ENCODE assay signal across 8 cellular contexts in the genomic region with DNA sequence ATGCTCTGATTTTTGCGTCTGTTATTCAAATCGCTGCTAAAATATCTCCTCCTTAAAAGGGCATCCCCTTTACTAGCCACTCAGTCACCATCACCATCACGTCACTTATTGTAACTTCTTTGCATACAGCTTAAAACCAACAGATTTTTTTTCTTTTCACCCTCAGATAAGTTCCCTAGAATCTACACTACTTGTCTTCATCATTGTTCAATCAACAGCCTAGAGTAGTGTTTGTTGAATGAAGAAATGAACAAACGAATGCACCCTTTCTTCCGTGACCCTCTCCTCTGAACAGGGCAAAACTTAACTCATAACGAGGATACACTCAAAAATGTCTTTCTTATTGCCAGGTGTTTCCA. TPM values are rescaled to one million over a fixed set of nuclear protein-coding genes. Genes with fewer than 3 reads are reported as not detected.
A peak's percentile ranks its signal among the peaks of the same experiment; 100 is the strongest.
DNase-seq lines count a peak whose midpoint lies in the region; ATAC-seq, FAIRE-seq and TF ChIP-seq lines count a peak whose summit lies in the region.

No MANE protein-coding gene starts in this region.

- TF ChIP-seq EP300 in upper lobe of left lung (IDR thresholded peaks at IDR 0.05), result no peak

- H3K4me1 ChIP-seq in heart left ventricle (peaks cover 0 to 46% (median 20%) of the 10 kb centered on the region in 12 donors), astrocyte (ENCODE audit: insufficient read depth, low read length) (peaks cover 5% of the 10 kb centered on the region), lower lobe of right lung (peaks cover 18% of the 10 kb centered on the region), upper lobe of left lung (peaks cover 12 to 28% (median 20%) of the 10 kb centered on the region in 4 donors)

- 84 to 89% (median 87%) methylated on average over 6 of the region's 6 CpGs for WGBS in heart left ventricle, 4 donors
- 81 to 87% methylated on average over 6 of the region's 6 CpGs for WGBS in upper lobe of left lung, 2 donors

- peaks cover 36% of the 10 kb centered on the region for H3K79me2 ChIP-seq in astrocyte (ENCODE audit: insufficient read depth, low read length)

- peaks cover 0 to 4% (median 0%) of the 10 kb centered on the region in 12 donors for H3K9me3 ChIP-seq in heart left ventricle
- no peaks in the 10 kb centered on the region for H3K9me3 ChIP-seq in astrocyte (ENCODE audit: insufficient read depth, low read depth, low read length)
- no peaks in the 10 kb centered on the region for H3K9me3 ChIP-seq in lower lobe of right lung
- no peaks in the 10 kb centered on the region for H3K9me3 ChIP-seq in upper lobe of left lung

- no peaks in the 10 kb centered on the region for H3K9me3 Mint-ChIP-seq in astrocyte (ENCODE audit: unreplicated experiment)

- no peaks in the 10 kb centered on the region for H3K27me3 Mint-ChIP-seq in astrocyte (ENCODE audit: low read depth, unreplicated experiment)

- no peaks in the 10 kb centered on the region for H3K27me3 ChIP-seq in heart left ventricle
- no peaks in the 10 kb centered on the region for H3K27me3 ChIP-seq in astrocyte (ENCODE audit: insufficient read depth, low read length)
- H3K27me3 ChIP-seq in lower lobe of right lung (ENCODE audit: low read depth), result no peaks in the 10 kb centered on the region
- H3K27me3 ChIP-seq in upper lobe of left lung, result no peaks in the 10 kb centered on the region

- H3K4me1 Mint-ChIP-seq in astrocyte (ENCODE audit: low read depth, unreplicated experiment), result peaks cover 11% of the 10 kb centered on the region

- ATAC-seq in heart left ventricle, result no peak
- no peak for ATAC-seq in left cardiac atrium
- ATAC-seq in lower lobe of right lung, result no peak
- ATAC-seq in upper lobe of left lung (ENCODE audit: low FRiP score in 2 of 2), result no peak

- peak overlapping the region; percentile 65 for H3K9ac ChIP-seq in astrocyte (ENCODE audit: low read length)

- FAIRE-seq in astrocyte (lab: Jason Lieb, UNC), result no peak

- TF ChIP-seq POLR2A in heart left ventricle (IDR thresholded peaks at IDR 0.05) (no peak), upper lobe of left lung (IDR thresholded peaks at IDR 0.05) (no peak)

- H3K27ac Mint-ChIP-seq in astrocyte (ENCODE audit: unreplicated experiment), result no peak overlapping the region

- H4K20me1 ChIP-seq in astrocyte (ENCODE audit: insufficient read depth, low read length), result peaks cover 5% of the 10 kb centered on the region

- no peaks in the 10 kb centered on the region for H3K36me3 Mint-ChIP-seq in astrocyte (ENCODE audit: low read depth, unreplicated experiment)

- H3K36me3 ChIP-seq in heart left ventricle (no peaks in the 10 kb centered on the region), astrocyte (ENCODE audit: insufficient read depth, low read length) (no peaks in the 10 kb centered on the region), lower lobe of right lung (no peaks in the 10 kb centered on the region), upper lobe of left lung (no peaks in the 10 kb centered on the region)

- DNase-seq in heart left ventricle (no peak), left cardiac atrium (no peak), astrocyte (ENCODE audit: low read depth) (no peak), lower lobe of right lung (no peak), upper lobe of left lung (no peak), anterior cingulate cortex (lab: John Stamatoyannopoulos, UW) (no peak), SIG-M5 (lab: John Stamatoyannopoulos, UW) (no peak)
- DNase-seq in effector CD4-positive, alpha-beta T cell, result no peak

- peak overlapping the region; percentile 73 for H2AFZ ChIP-seq in astrocyte (ENCODE audit: low read depth, low read length)

- H3K4me2 ChIP-seq in astrocyte (ENCODE audit: low read length), result peak overlapping the region; percentile 80

- H3K27ac ChIP-seq in heart left ventricle (peak overlapping the region; percentile 56 to 94 (median 90)), astrocyte (ENCODE audit: low read depth, low read length) (peak overlapping the region; percentile 73), lower lobe of right lung (peak overlapping the region; percentile 93), upper lobe of left lung (peak overlapping the region; percentile 85 to 94 (median 88))

- no peak for TF ChIP-seq CTCF in heart left ventricle (IDR thresholded peaks at IDR 0.05)
- no peak for TF ChIP-seq CTCF in astrocyte (IDR thresholded peaks at IDR 0.05; ENCODE audit: insufficient read depth, low read depth, low read length)
- TF ChIP-seq CTCF in lower lobe of right lung (IDR thresholded peaks at IDR 0.05), result no peak
- TF ChIP-seq CTCF in upper lobe of left lung (IDR thresholded peaks at IDR 0.05), result no peak

- H3K4me3 Mint-ChIP-seq in astrocyte (ENCODE audit: unreplicated experiment), result peak overlapping the region; percentile 89

- intact Hi-C loops in heart left ventricle (cut with DNase I) (no loop called here), left cardiac atrium (cut with DNase I) (no loop called here), lower lobe of right lung (cut with DNase I) (no loop called here)

- peak overlapping the region in 11 of 12 donors; percentile 85 to 98 (median 90) for H3K4me3 ChIP-seq in heart left ventricle
- peak overlapping the region; percentile 63 for H3K4me3 ChIP-seq in astrocyte (ENCODE audit: insufficient read depth, low read depth, low read length)
- H3K4me3 ChIP-seq in lower lobe of right lung, result peak overlapping the region; percentile 89
- peak overlapping the region in 3 of 4 donors; percentile 90 to 97 (median 93) for H3K4me3 ChIP-seq in upper lobe of left lung

RNA-seq across cellular contexts. Expression of a gene that starts 1.1 kb away (rescaled TPM):
- total RNA-seq in heart left ventricle (10 to 100 TPM; 18.4 to 33.7 (median 24.0) TPM), left cardiac atrium (10 to 100 TPM; 21.6 to 33.7 TPM), astrocyte (29.2 and 29.7 TPM in 2 replicates), lower lobe of right lung (34.5 TPM), upper lobe of left lung (10 to 100 TPM; 22.8 to 72.2 (median 25.9) TPM)
- 10 to 100 TPM in 1 of 2 donors, 1 to 10 TPM in 1; 3.8 to 10.7 TPM for polyA plus RNA-seq in heart left ventricle
